ENCODE assay signal across 22 cellular contexts in the genomic region with DNA sequence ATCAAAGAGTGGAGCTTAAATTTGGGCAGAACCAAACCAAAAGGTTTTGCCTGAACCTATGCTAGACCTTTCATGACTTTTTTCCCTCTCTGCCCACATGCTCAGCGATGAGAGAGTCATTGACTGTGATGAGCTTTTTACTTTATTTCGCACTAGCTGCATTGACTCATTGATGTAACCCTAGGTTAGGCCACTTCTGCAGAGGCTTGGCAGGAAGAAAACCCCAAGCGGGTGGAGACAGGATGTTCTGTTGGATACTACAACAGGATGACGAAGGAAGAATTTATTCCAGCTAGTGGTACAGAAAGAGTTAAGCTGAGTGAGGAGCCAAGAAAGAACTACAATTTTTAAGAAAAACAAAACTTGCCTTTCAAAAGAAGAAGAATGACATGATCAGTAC. TPM values are rescaled to one million over a fixed set of nuclear protein-coding genes. Genes with fewer than 3 reads are reported as not detected.
DNase-seq lines count a peak whose midpoint lies in the region; ATAC-seq and TF ChIP-seq lines count a peak whose summit lies in the region.
"Had no signal": no experiment of that assay in that cellular context is flagged by ENCODE, and none has a peak within 500 bp of the region (broad histone marks: within the 10 kb centered on the region; RNA-seq: fewer than 3 reads in every experiment).

No MANE protein-coding gene starts in this region.

- WGBS in gastroesophageal sphincter (ENCODE audit: low coverage in 1 of 2), 2 donors = 67 to 85% methylated on average over 2 of the region's 4 CpGs

- peak; percentile 30 for ATAC-seq in activated CD8-positive, alpha-beta T cell treated with anti-CD3 and anti-CD28 coated beads for 36 hours
- ATAC-seq in activated CD8-positive, alpha-beta T cell treated with anti-CD3 and anti-CD28 coated beads, Interleukin-2, amount 10 ng/mL, durations not matched to agents 7 days and 5 days = no peak
- ATAC-seq in stimulated activated naive CD8-positive, alpha-beta T cell treated with anti-CD3 and anti-CD28 coated beads, Interleukin-15, Interleukin-2, amounts not matched to agents 100 U/mL and 50 U/mL, for 24 hours = peak; percentile 55
- no peak for ATAC-seq in gastroesophageal sphincter
- ATAC-seq: A549, left ventricle myocardium superior had no signal

- H3K27ac ChIP-seq in RWPE1 = no peak overlapping the region
- no peak overlapping the region for H3K27ac ChIP-seq in fibroblast of lung (ENCODE audit: insufficient read depth, low read length)
- no peak overlapping the region for H3K27ac ChIP-seq in gastroesophageal sphincter
- H3K27ac ChIP-seq in CD8-positive, alpha-beta memory T cell (ENCODE audit: low read depth, low read length) = no peak overlapping the region
- H3K27ac ChIP-seq: A549, esophagus muscularis mucosa, Peyer's patch, suprapubic skin had no signal

- H3K36me3 ChIP-seq in fibroblast of lung (ENCODE audit: control insufficient read depth, insufficient read depth, low read length) = no peaks in the 10 kb centered on the region
- H3K36me3 ChIP-seq in gastroesophageal sphincter = no peaks in the 10 kb centered on the region
- no peaks in the 10 kb centered on the region for H3K36me3 ChIP-seq in CD8-positive, alpha-beta memory T cell (ENCODE audit: insufficient read depth, low read length)
- H3K36me3 ChIP-seq: esophagus muscularis mucosa, Peyer's patch, suprapubic skin had no signal

- no peaks in the 10 kb centered on the region for H3K36me3 Mint-ChIP-seq in activated CD8-positive, alpha-beta T cell treated with anti-CD3 and anti-CD28 coated beads for 36 hours (ENCODE audit: low read depth)
- no peaks in the 10 kb centered on the region for H3K36me3 Mint-ChIP-seq in activated CD8-positive, alpha-beta T cell treated with anti-CD3 and anti-CD28 coated beads, Interleukin-2, amount 10 ng/mL, durations not matched to agents 7 days and 5 days (ENCODE audit: low read depth)
- no peaks in the 10 kb centered on the region for H3K36me3 Mint-ChIP-seq in CD8-positive, alpha-beta memory T cell

- TF ChIP-seq EP300 in gastroesophageal sphincter (IDR thresholded peaks at IDR 0.05) = no peak

- H3K9me3 ChIP-seq in fibroblast of lung (ENCODE audit: control insufficient read depth, insufficient read depth, low read depth, low read length) (no peaks in the 10 kb centered on the region), gastroesophageal sphincter (no peaks in the 10 kb centered on the region)
- H3K9me3 ChIP-seq in CD8-positive, alpha-beta memory T cell (ENCODE audit: low read length) = no peaks in the 10 kb centered on the region
- H3K9me3 ChIP-seq: A549, esophagus muscularis mucosa, Peyer's patch, suprapubic skin had no signal

- CTCF ChIA-PET in activated CD8-positive, alpha-beta T cell treated with anti-CD3 and anti-CD28 coated beads for 36 hours (lab: Charles Lee) = interaction anchor here (0.9 kb wide), 1 partner anchor 71 kb away, joined by 3 read pairs; no protein-coding TSS in a partner anchor
- CTCF ChIA-PET in activated CD8-positive, alpha-beta T cell treated with anti-CD3 and anti-CD28 coated beads, Interleukin-2, amount 10 ng/mL, durations not matched to agents 7 days and 5 days (lab: Charles Lee) = no interaction called here
- CTCF ChIA-PET in RWPE1 (lab: Yijun Ruan, JAX) = interaction anchor here (0.6 to 1.0 kb wide), 3 partner anchors 26 to 1588 kb away, joined by 3 to 5 read pairs (median 4); no protein-coding TSS in a partner anchor
- CTCF ChIA-PET in CD8-positive, alpha-beta memory T cell (lab: Charles Lee) = no interaction called here

- H3K27ac Mint-ChIP-seq in activated CD8-positive, alpha-beta T cell treated with anti-CD3 and anti-CD28 coated beads for 36 hours = no peak overlapping the region
- H3K27ac Mint-ChIP-seq in activated CD8-positive, alpha-beta T cell treated with anti-CD3 and anti-CD28 coated beads, Interleukin-2, amount 10 ng/mL, durations not matched to agents 7 days and 5 days = no peak overlapping the region
- no peak overlapping the region for H3K27ac Mint-ChIP-seq in CD8-positive, alpha-beta memory T cell
- H3K27ac Mint-ChIP-seq: progenitor cell of endocrine pancreas; T-helper 1 cell treated with Interleukin-12 subunit alpha and Interleukin-12 subunit beta and Interleukin-4 antibody, amounts not matched to agents 30 μg/mL and 1 μg/mL, for 36 hours had no signal

- no peaks in the 10 kb centered on the region for H3K4me1 Mint-ChIP-seq in activated CD8-positive, alpha-beta T cell treated with anti-CD3 and anti-CD28 coated beads for 36 hours (ENCODE audit: low read depth)
- H3K4me1 Mint-ChIP-seq in activated CD8-positive, alpha-beta T cell treated with anti-CD3 and anti-CD28 coated beads, Interleukin-2, amount 10 ng/mL, durations not matched to agents 7 days and 5 days (ENCODE audit: low read depth) = no peaks in the 10 kb centered on the region
- H3K4me1 Mint-ChIP-seq in CD8-positive, alpha-beta memory T cell = no peaks in the 10 kb centered on the region

- no peaks in the 10 kb centered on the region for H4K20me1 ChIP-seq in fibroblast of lung (ENCODE audit: control insufficient read depth, extremely low read depth, insufficient read depth, low read length)

- POLR2A ChIA-PET in activated CD8-positive, alpha-beta T cell treated with anti-CD3 and anti-CD28 coated beads for 36 hours (lab: Charles Lee) = interaction anchor here (0.7 kb wide), 1 partner anchor 414 kb away, joined by 3 read pairs; no protein-coding TSS in a partner anchor
- POLR2A ChIA-PET in activated CD8-positive, alpha-beta T cell treated with anti-CD3 and anti-CD28 coated beads, Interleukin-2, amount 10 ng/mL, durations not matched to agents 7 days and 5 days (lab: Charles Lee) = no interaction called here
- POLR2A ChIA-PET in RWPE1 (lab: Yijun Ruan, JAX; ENCODE audit: low non-redundant PET) = no interaction called here
- POLR2A ChIA-PET in CD8-positive, alpha-beta memory T cell (lab: Charles Lee) = no interaction called here

- H3K27me3 ChIP-seq in fibroblast of lung (ENCODE audit: control insufficient read depth, insufficient read depth, low read length) = no peaks in the 10 kb centered on the region
- peaks cover 1% of the 10 kb centered on the region for H3K27me3 ChIP-seq in gastroesophageal sphincter
- H3K27me3 ChIP-seq in CD8-positive, alpha-beta memory T cell (ENCODE audit: insufficient read depth, low read length, poor library complexity, severe bottlenecking) = no peaks in the 10 kb centered on the region
- H3K27me3 ChIP-seq: esophagus muscularis mucosa, Peyer's patch, suprapubic skin had no signal

- H3K9ac ChIP-seq in fibroblast of lung (ENCODE audit: insufficient read depth, low read length) = no peak overlapping the region

- intact Hi-C loops in activated CD8-positive, alpha-beta T cell treated with anti-CD3 and anti-CD28 coated beads for 36 hours (cut with micrococcal nuclease) = no loop called here

- peaks cover 20% of the 10 kb centered on the region for H3K27me3 Mint-ChIP-seq in activated CD8-positive, alpha-beta T cell treated with anti-CD3 and anti-CD28 coated beads for 36 hours
- peaks cover 5% of the 10 kb centered on the region for H3K27me3 Mint-ChIP-seq in activated CD8-positive, alpha-beta T cell treated with anti-CD3 and anti-CD28 coated beads, Interleukin-2, amount 10 ng/mL, durations not matched to agents 7 days and 5 days (ENCODE audit: low read depth)
- peaks cover 5 to 29% of the 10 kb centered on the region in 2 donors for H3K27me3 Mint-ChIP-seq in CD8-positive, alpha-beta memory T cell

- no peak for DNase-seq in activated CD8-positive, alpha-beta T cell treated with anti-CD3 and anti-CD28 coated beads for 36 hours
- DNase-seq in activated CD8-positive, alpha-beta T cell treated with anti-CD3 and anti-CD28 coated beads, Interleukin-2, amount 10 ng/mL, durations not matched to agents 7 days and 5 days = no peak
- peak; percentile 21 for DNase-seq in RWPE1 (ENCODE audit: low spot score)
- peak; percentile 79 to 86 for DNase-seq in fibroblast of lung (ENCODE audit: low read depth in 2 of 2)
- no peak for DNase-seq in stimulated activated naive CD8-positive, alpha-beta T cell treated with anti-CD3 and anti-CD28 coated beads, Interleukin-15, Interleukin-2, amounts not matched to agents 100 U/mL and 50 U/mL, for 24 hours
- no peak for DNase-seq in RPMI8226
- DNase-seq in CD8-positive, alpha-beta memory T cell = no peak
- DNase-seq: activated T-cell treated with anti-CD3 and anti-CD28 coated beads, Interleukin-2, amount 50 U/mL, for 48 hours; amniotic stem cell; left ventricle myocardium superior; MM.1S; NCI-H748 treated with DMSO at 0.1 percent for 48 hours; Peyer's patch had no signal

- H3K4me3 Mint-ChIP-seq in activated CD8-positive, alpha-beta T cell treated with anti-CD3 and anti-CD28 coated beads for 36 hours = no peak overlapping the region
- no peak overlapping the region for H3K4me3 Mint-ChIP-seq in activated CD8-positive, alpha-beta T cell treated with anti-CD3 and anti-CD28 coated beads, Interleukin-2, amount 10 ng/mL, durations not matched to agents 7 days and 5 days
- no peak overlapping the region for H3K4me3 Mint-ChIP-seq in CD8-positive, alpha-beta memory T cell
- H3K4me3 Mint-ChIP-seq: T-helper 1 cell treated with Interleukin-12 subunit alpha and Interleukin-12 subunit beta and Interleukin-4 antibody, amounts not matched to agents 30 μg/mL and 1 μg/mL, for 36 hours had no signal

- H3K79me2 ChIP-seq in fibroblast of lung (ENCODE audit: control insufficient read depth, insufficient read depth, low read length) = no peaks in the 10 kb centered on the region

- no peaks in the 10 kb centered on the region for H3K9me3 Mint-ChIP-seq in activated CD8-positive, alpha-beta T cell treated with anti-CD3 and anti-CD28 coated beads for 36 hours
- no peaks in the 10 kb centered on the region for H3K9me3 Mint-ChIP-seq in activated CD8-positive, alpha-beta T cell treated with anti-CD3 and anti-CD28 coated beads, Interleukin-2, amount 10 ng/mL, durations not matched to agents 7 days and 5 days (ENCODE audit: insufficient read depth)
- H3K9me3 Mint-ChIP-seq in CD8-positive, alpha-beta memory T cell = no peaks in the 10 kb centered on the region
- H3K9me3 Mint-ChIP-seq: T-helper 1 cell treated with Interleukin-12 subunit alpha and Interleukin-12 subunit beta and Interleukin-4 antibody, amounts not matched to agents 30 μg/mL and 1 μg/mL, for 36 hours had no signal

- TF ChIP-seq POLR2A in gastroesophageal sphincter (IDR thresholded peaks at IDR 0.05) = no peak

- H3K4me2 ChIP-seq in fibroblast of lung (ENCODE audit: extremely low read depth, insufficient read depth, low read length) = no peak overlapping the region
- H3K4me2 ChIP-seq: A549 had no signal

- TF ChIP-seq CTCF in activated CD8-positive, alpha-beta T cell treated with anti-CD3 and anti-CD28 coated beads for 36 hours (IDR thresholded peaks at IDR 0.05) = no peak
- TF ChIP-seq CTCF in RWPE1 (conservative IDR thresholded peaks at IDR 0.05; ENCODE audit: low read depth) = no peak
- TF ChIP-seq CTCF in fibroblast of lung (conservative IDR thresholded peaks at IDR 0.05 in 1 of 2, IDR thresholded peaks at IDR 0.05 in 1 of 2; ENCODE audit: low read depth in 1 of 2, low read length in 2 of 2) = no peak
- no peak for TF ChIP-seq CTCF in gastroesophageal sphincter (IDR thresholded peaks at IDR 0.05)

- H3K4me1 ChIP-seq in fibroblast of lung (ENCODE audit: control insufficient read depth, extremely low read depth, insufficient read depth, low read length) (no peaks in the 10 kb centered on the region), gastroesophageal sphincter (no peaks in the 10 kb centered on the region)
- no peaks in the 10 kb centered on the region for H3K4me1 ChIP-seq in CD8-positive, alpha-beta memory T cell (ENCODE audit: insufficient read depth, low read length)
- H3K4me1 ChIP-seq: A549, esophagus muscularis mucosa, Peyer's patch, suprapubic skin had no signal

- H3K4me3 ChIP-seq in fibroblast of lung (replicated peaks in 1 of 4; ENCODE audit: control extremely low read depth in 1 of 4, insufficient read depth in 1 of 4, low read depth in 3 of 4, low read length in 4 of 4) (no peak overlapping the region), gastroesophageal sphincter (no peak overlapping the region)
- H3K4me3 ChIP-seq in CD8-positive, alpha-beta memory T cell (ENCODE audit: low read length) = no peak overlapping the region
- H3K4me3 ChIP-seq: A549, esophagus muscularis mucosa, Peyer's patch, suprapubic skin had no signal

- H2AFZ ChIP-seq in fibroblast of lung (ENCODE audit: low read length) = no peak overlapping the region

RNA-seq across cellular contexts. Expression of gene AGXT2, which starts 18.4 kb away (rescaled TPM):
- total RNA-seq in activated CD8-positive, alpha-beta T cell treated with anti-CD3 and anti-CD28 coated beads for 36 hours = not detected
- not detected for total RNA-seq in activated CD8-positive, alpha-beta T cell treated with anti-CD3 and anti-CD28 coated beads, Interleukin-2, amount 10 ng/mL, durations not matched to agents 7 days and 5 days
- total RNA-seq in fibroblast of lung (not detected in 2 replicates), gastroesophageal sphincter (not detected)
- polyA plus RNA-seq in fibroblast of lung = not detected in 2 replicates
- polyA plus RNA-seq in fibroblast of lung (2012) = not detected in 2 replicates
- polyA minus RNA-seq in fibroblast of lung (ENCODE audit: low replicate concordance) = not detected in 2 replicates
- total RNA-seq in CD8-positive, alpha-beta memory T cell = not detected
- polyA plus RNA-seq in CD8-positive, alpha-beta memory T cell = not detected
- total RNA-seq: dermis microvascular lymphatic vessel endothelial cell, esophagus muscularis mucosa, HT-29, left ventricle myocardium superior, myocyte, progenitor cell of endocrine pancreas, suprapubic skin had no signal
- polyA plus RNA-seq: A549 had no signal

Comparison
In these comparisons a context has a peak if more than half of its experiments do, and no peak if none do; other contexts are left out.
1. ATAC-seq: peak in activated CD8-positive, alpha-beta T cell treated with anti-CD3 and anti-CD28 coated beads for 36 hours (single experiment) and stimulated activated naive CD8-positive, alpha-beta T cell treated with anti-CD3 and anti-CD28 coated beads, Interleukin-15, Interleukin-2, amounts not matched to agents 100 U/mL and 50 U/mL, for 24 hours (single experiment); none in activated CD8-positive, alpha-beta T cell treated with anti-CD3 and anti-CD28 coated beads, Interleukin-2, amount 10 ng/mL, durations not matched to agents 7 days and 5 days (single experiment) and gastroesophageal sphincter (single experiment).
2. CTCF ChIA-PET loops: an anchor here in activated CD8-positive, alpha-beta T cell treated with anti-CD3 and anti-CD28 coated beads for 36 hours (0.9 kb wide) and RWPE1 (0.6 to 1.0 kb wide); none called in activated CD8-positive, alpha-beta T cell treated with anti-CD3 and anti-CD28 coated beads, Interleukin-2, amount 10 ng/mL, durations not matched to agents 7 days and 5 days and CD8-positive, alpha-beta memory T cell.
3. DNase-seq: peak in RWPE1 (single experiment) and fibroblast of lung (2 of 2); none in activated CD8-positive, alpha-beta T cell treated with anti-CD3 and anti-CD28 coated beads for 36 hours (single experiment), activated CD8-positive, alpha-beta T cell treated with anti-CD3 and anti-CD28 coated beads, Interleukin-2, amount 10 ng/mL, durations not matched to agents 7 days and 5 days (single experiment), stimulated activated naive CD8-positive, alpha-beta T cell treated with anti-CD3 and anti-CD28 coated beads, Interleukin-15, Interleukin-2, amounts not matched to agents 100 U/mL and 50 U/mL, for 24 hours (single experiment), RPMI8226 (single experiment) and CD8-positive, alpha-beta memory T cell (0 of 5).